Comparison of ENCODE assay signal across 1 cellular context in genomic region chr1:1511533-1512285, GRCh38.
TF ChIP-seq lines count a peak whose summit lies in the region.

Gene ATAD3A (plus strand): TSS chr1:1512162. CDS start chr1:1512269, 107 bp downstream.

TF ChIP-seq in HepG2, 621 proteins besides CTCF, POLR2A, EP300 and RAD21 (continued from another document and continues in another):
- TF ChIP-seq ZNF512B (CRISPR knock-in tag; IDR thresholded peaks at IDR 0.05; ENCODE audit: borderline replicate concordance) (no peak), SMARCE1 (IDR thresholded peaks at IDR 0.05; ENCODE audit: borderline replicate concordance) (no peak), POLR2G (IDR thresholded peaks at IDR 0.05; ENCODE audit: low read depth, low read length) (no peak; the same call in 1 of the 2 replicates), ZNF792 (CRISPR knock-in tag; IDR thresholded peaks at IDR 0.05) (peak; percentile 40; the same call in 1 of the 2 replicates), FOXC1 (CRISPR knock-in tag; IDR thresholded peaks at IDR 0.05; ENCODE audit: borderline replicate concordance) (peak; percentile 95), EED (CRISPR knock-in tag; IDR thresholded peaks at IDR 0.05) (peak; percentile 71; the same call in 1 of the 2 replicates), REL (CRISPR knock-in tag; conservative IDR thresholded peaks at IDR 0.05) (peak; percentile 59; the same call in 1 of the 2 replicates), TARDBP (CRISPR knock-in tag; IDR thresholded peaks at IDR 0.05) (peak; percentile 95), SMYD3 (CRISPR knock-in tag; IDR thresholded peaks at IDR 0.05) (no peak), HES4 (CRISPR knock-in tag; IDR thresholded peaks at IDR 0.05; ENCODE audit: borderline replicate concordance) (0 out of 2 replicates have a peak, but pooled peaks have one; percentile 38), IKZF5 (CRISPR knock-in tag; IDR thresholded peaks at IDR 0.05) (peak; percentile 76; the same call in 1 of the 2 replicates), NR2F6 (IDR thresholded peaks at IDR 0.05) (no peak), NR2F6 (CRISPR knock-in tag; IDR thresholded peaks at IDR 0.05) (peak; percentile 39; the same call in 1 of the 2 replicates), MIER3 (CRISPR knock-in tag; IDR thresholded peaks at IDR 0.05; ENCODE audit: borderline replicate concordance) (peak; percentile 92), AKAP8 (CRISPR knock-in tag; IDR thresholded peaks at IDR 0.05) (no peak), ZNF225 (CRISPR knock-in tag; IDR thresholded peaks at IDR 0.05) (peak; percentile 51; the same call in 1 of the 2 replicates), ZIK1 (CRISPR knock-in tag; IDR thresholded peaks at IDR 0.05; ENCODE audit: borderline replicate concordance, low read depth) (peak; percentile 70; the same call in 1 of the 2 replicates), PATZ1 (CRISPR knock-in tag; IDR thresholded peaks at IDR 0.05) (no peak), SATB2 (CRISPR knock-in tag; IDR thresholded peaks at IDR 0.05) (no peak), MAX (IDR thresholded peaks at IDR 0.05) (peak; percentile 80), ZNF883 (CRISPR knock-in tag; IDR thresholded peaks at IDR 0.05; ENCODE audit: not compliant biosample characterization) (peak; percentile 40), SALL2 (CRISPR knock-in tag; IDR thresholded peaks at IDR 0.05) (peak; percentile 83), KLF12 (CRISPR knock-in tag; IDR thresholded peaks at IDR 0.05; ENCODE audit: borderline replicate concordance) (peak; percentile 65), ZBTB10 (CRISPR knock-in tag; IDR thresholded peaks at IDR 0.05; ENCODE audit: borderline replicate concordance) (peak; percentile 18; the same call in 1 of the 2 replicates), CEBPG (CRISPR knock-in tag; IDR thresholded peaks at IDR 0.05) (0 out of 2 replicates have a peak, but pooled peaks have one; percentile 29), CREM (IDR thresholded peaks at IDR 0.05) (peak; percentile 95), CREM (CRISPR knock-in tag; IDR thresholded peaks at IDR 0.05) (peak; percentile 73; the same call in 1 of the 2 replicates), SNAPC2 (CRISPR knock-in tag; IDR thresholded peaks at IDR 0.05) (no peak), ZNF800 (CRISPR knock-in tag; IDR thresholded peaks at IDR 0.05) (peak; percentile 68; the same call in 1 of the 2 replicates), LBX2 (CRISPR knock-in tag; IDR thresholded peaks at IDR 0.05; ENCODE audit: borderline replicate concordance) (0 out of 2 replicates have a peak, but pooled peaks have one; percentile 34), FOSL2 (CRISPR knock-in tag; IDR thresholded peaks at IDR 0.05) (peak; percentile 63; the same call in 1 of the 2 replicates), PHF20 (CRISPR knock-in tag; IDR thresholded peaks at IDR 0.05) (peak; percentile 96), ZNF841 (CRISPR knock-in tag; IDR thresholded peaks at IDR 0.05; ENCODE audit: borderline replicate concordance) (no peak), UBTF (CRISPR knock-in tag; IDR thresholded peaks at IDR 0.05) (peak; percentile 84), ATM (IDR thresholded peaks at IDR 0.05; ENCODE audit: borderline replicate concordance) (no peak), REPIN1 (CRISPR knock-in tag; IDR thresholded peaks at IDR 0.05; ENCODE audit: borderline replicate concordance, low read depth) (peak; percentile 67), PCBP1 (IDR thresholded peaks at IDR 0.05; ENCODE audit: borderline replicate concordance, low read depth, low read length) (0 out of 2 replicates have a peak, but pooled peaks have one; percentile 30), SP2 (CRISPR knock-in tag; IDR thresholded peaks at IDR 0.05) (peak; percentile 73), ZNF136 (CRISPR knock-in tag; IDR thresholded peaks at IDR 0.05; ENCODE audit: low read depth) (0 out of 2 replicates have a peak, but pooled peaks have one; percentile 65), ZGPAT (CRISPR knock-in tag; IDR thresholded peaks at IDR 0.05) (peak; percentile 95), MYPOP (CRISPR knock-in tag; IDR thresholded peaks at IDR 0.05) (peak; percentile 41; the same call in 1 of the 2 replicates), E2F2 (CRISPR knock-in tag; IDR thresholded peaks at IDR 0.05; ENCODE audit: borderline replicate concordance) (no peak; the same call in 1 of the 2 replicates), MBNL3 (CRISPR knock-in tag; conservative IDR thresholded peaks at IDR 0.05) (no peak), HNF4G (IDR thresholded peaks at IDR 0.05; ENCODE audit: borderline replicate concordance, low read depth, low read length) (no peak), HNF4G (CRISPR knock-in tag; IDR thresholded peaks at IDR 0.05; ENCODE audit: borderline replicate concordance, low read depth) (no peak), HOXA3 (CRISPR knock-in tag; IDR thresholded peaks at IDR 0.05) (peak; percentile 99), CENPT (CRISPR knock-in tag; IDR thresholded peaks at IDR 0.05; ENCODE audit: low read depth) (0 out of 2 replicates have a peak, but pooled peaks have one; percentile 32)
